Comparison of ENCODE assay signal across 18 cellular contexts in genomic region chr5:158326241-158326640, GRCh38.
DNase-seq lines count a peak whose midpoint lies in the region; ATAC-seq and TF ChIP-seq lines count a peak whose summit lies in the region.
"Had no signal": no experiment of that assay in that cellular context is flagged by ENCODE, and none has a peak within 500 bp of the region (broad histone marks: within the 10 kb centered on the region; RNA-seq: fewer than 3 reads in every experiment).

No MANE protein-coding gene starts in this region.

- no peak for TF ChIP-seq EP300 in stomach (IDR thresholded peaks at IDR 0.05)

- ATAC-seq in GM21825 (IDR thresholded peaks at IDR 0.05; ENCODE audit: unreplicated experiment) = no peak
- ATAC-seq: SK-N-SH treated with all-trans-retinoic acid at 6 μM for 48 hours had no signal

- intact Hi-C loops in stomach (cut with DNase I; ENCODE audit: low total_unique reads) = no loop called here

- no peak for TF ChIP-seq POLR2A in stomach (IDR thresholded peaks at IDR 0.05)

- H3K27ac ChIP-seq in stomach = no peak overlapping the region

- H3K27me3 ChIP-seq in stomach = no peaks in the 10 kb centered on the region

- no peak overlapping the region for H3K4me3 ChIP-seq in stomach

- no peaks in the 10 kb centered on the region for H3K4me1 ChIP-seq in stomach

- peaks cover 0 to 12% (median 10%) of the 10 kb centered on the region in 4 donors for H3K9me3 ChIP-seq in stomach

- DNase-seq in NCI-H82 (lab: John Stamatoyannopoulos, UW) = peak; percentile 15
- DNase-seq in NCI-H82 treated with DMSO at 0.1 percent for 48 hours (lab: John Stamatoyannopoulos, UW; ENCODE audit: unreplicated experiment) = no peak
- DNase-seq in ecto neural progenitor cell (ENCODE audit: low spot score) = peak; percentile 52
- DNase-seq in iPS-NIHi7 (ENCODE audit: extremely low spot score) = peak; percentile 43
- no peak for DNase-seq in stomach
- no peak for DNase-seq in RKO (ENCODE audit: low spot score)
- DNase-seq in cerebellar nuclear complex (lab: John Stamatoyannopoulos, UW) = no peak
- DNase-seq: 8988T, AML-193, HCEC 1CT, Kasumi-1, MM.1S, NCI-H1048, NCI-H1417 treated with DMSO at 0.1 percent for 48 hours, NCI-H187, NCI-H69 had no signal

- no peaks in the 10 kb centered on the region for H3K36me3 ChIP-seq in stomach

- TF ChIP-seq CTCF in stomach (IDR thresholded peaks at IDR 0.05) = no peak

Comparison
In these comparisons a context has a peak if more than half of its experiments do, and no peak if none do; other contexts are left out.
1. DNase-seq: peak in NCI-H82 (single experiment), ecto neural progenitor cell (single experiment) and iPS-NIHi7 (single experiment); none in NCI-H82 treated with DMSO at 0.1 percent for 48 hours (single experiment), stomach (single experiment), RKO (single experiment) and cerebellar nuclear complex (0 of 2).